15 cellular contexts compared by ENCODE assay signal in genomic region chr20:38001173-38001875, GRCh38. TPM values are rescaled to one million over a fixed set of nuclear protein-coding genes. Genes with fewer than 3 reads are reported as not detected.
A peak's percentile ranks its signal among the peaks of the same experiment; 100 is the strongest.
DNase-seq lines count a peak whose midpoint lies in the region; ATAC-seq lines count a peak whose summit lies in the region.
"Had no signal": no experiment of that assay in that cellular context is flagged by ENCODE, and none has a peak within 500 bp of the region (broad histone marks: within the 10 kb centered on the region; RNA-seq: fewer than 3 reads in every experiment).

No MANE protein-coding gene starts in this region.

- H3K27ac Mint-ChIP-seq in activated CD4-positive, alpha-beta memory T cell treated with anti-CD3 and anti-CD28 coated beads, Interleukin-2, amount 10 ng/mL, durations not matched to agents 7 days and 5 days: peak overlapping the region; percentile 21
- peak overlapping the region in 5 of 10 donors; percentile 22 to 64 (median 44) for H3K27ac Mint-ChIP-seq in naive thymus-derived CD8-positive, alpha-beta T cell

- CTCF ChIA-PET in activated CD4-positive, alpha-beta memory T cell treated with anti-CD3 and anti-CD28 coated beads, Interleukin-2, amount 10 ng/mL, durations not matched to agents 7 days and 5 days (lab: Charles Lee): no interaction called here

- POLR2A ChIA-PET in activated CD4-positive, alpha-beta memory T cell treated with anti-CD3 and anti-CD28 coated beads, Interleukin-2, amount 10 ng/mL, durations not matched to agents 7 days and 5 days (lab: Charles Lee): interaction anchor here (2.3 kb wide), 1 partner anchor 32 kb away, joined by 5 read pairs; the partner anchor contains the start of gene RPRD1B
- POLR2A ChIA-PET in naive thymus-derived CD8-positive, alpha-beta T cell (lab: Charles Lee): interaction anchor here (0.7 kb wide), 1 partner anchor 12 kb away, joined by 3 read pairs; no protein-coding TSS in a partner anchor

- in situ Hi-C loops in ACHN (cut with HindIII; ENCODE audit: low pct_ligation_motif_present, low pct_unique_long_range_greater_than_20kb, low sequenced_read_pairs): no loop called here

- peaks cover 26% of the 10 kb centered on the region for H3K4me1 Mint-ChIP-seq in activated CD4-positive, alpha-beta memory T cell treated with anti-CD3 and anti-CD28 coated beads, Interleukin-2, amount 10 ng/mL, durations not matched to agents 7 days and 5 days
- H3K4me1 Mint-ChIP-seq in naive thymus-derived CD8-positive, alpha-beta T cell: peaks cover 2 to 13% (median 9%) of the 10 kb centered on the region in 4 donors

- H3K27me3 Mint-ChIP-seq in activated CD4-positive, alpha-beta memory T cell treated with anti-CD3 and anti-CD28 coated beads, Interleukin-2, amount 10 ng/mL, durations not matched to agents 7 days and 5 days: no peaks in the 10 kb centered on the region
- H3K27me3 Mint-ChIP-seq in naive thymus-derived CD8-positive, alpha-beta T cell: no peaks in the 10 kb centered on the region

- peaks cover 55% of the 10 kb centered on the region for H3K36me3 Mint-ChIP-seq in activated CD4-positive, alpha-beta memory T cell treated with anti-CD3 and anti-CD28 coated beads, Interleukin-2, amount 10 ng/mL, durations not matched to agents 7 days and 5 days (ENCODE audit: low read depth)
- H3K36me3 Mint-ChIP-seq in naive thymus-derived CD8-positive, alpha-beta T cell: peaks cover 8 to 91% (median 26%) of the 10 kb centered on the region in 3 donors

- DNase-seq in ACHN (peak; percentile 37), ELR (ENCODE audit: low read depth) (peak; percentile 94), fibroblast of the conjunctiva (ENCODE audit: low read depth) (peak; percentile 41)
- DNase-seq in activated CD4-positive, alpha-beta memory T cell treated with anti-CD3 and anti-CD28 coated beads, Interleukin-2, amount 10 ng/mL, durations not matched to agents 7 days and 5 days: no peak
- DNase-seq in naive thymus-derived CD8-positive, alpha-beta T cell: no peak
- DNase-seq: cortex of kidney; hypothalamus; midbrain; NCI-H1105; NK-92 treated with Interleukin-12 subunit alpha and Interleukin-12 subunit beta, amount 100 ng/mL, for 24 hours; psoas muscle; SW 1271 had no signal

- H3K4me3 Mint-ChIP-seq in activated CD4-positive, alpha-beta memory T cell treated with anti-CD3 and anti-CD28 coated beads, Interleukin-2, amount 10 ng/mL, durations not matched to agents 7 days and 5 days: no peak overlapping the region
- H3K4me3 Mint-ChIP-seq in naive thymus-derived CD8-positive, alpha-beta T cell: no peak overlapping the region

- no peaks in the 10 kb centered on the region for H3K9me3 Mint-ChIP-seq in activated CD4-positive, alpha-beta memory T cell treated with anti-CD3 and anti-CD28 coated beads, Interleukin-2, amount 10 ng/mL, durations not matched to agents 7 days and 5 days
- H3K9me3 Mint-ChIP-seq in naive thymus-derived CD8-positive, alpha-beta T cell: no peaks in the 10 kb centered on the region

- ATAC-seq in HG02938 (IDR thresholded peaks at IDR 0.05; ENCODE audit: unreplicated experiment) (no peak), HG02885 (IDR thresholded peaks at IDR 0.05; ENCODE audit: poor library complexity, unreplicated experiment) (no peak), GM21737 (IDR thresholded peaks at IDR 0.05; ENCODE audit: unreplicated experiment) (no peak)
- ATAC-seq in naive thymus-derived CD8-positive, alpha-beta T cell: no peak

RNA-seq across cellular contexts. Expression of gene TTI1, which starts 31.9 kb away (rescaled TPM):
- total RNA-seq in activated CD4-positive, alpha-beta memory T cell treated with anti-CD3 and anti-CD28 coated beads, Interleukin-2, amount 10 ng/mL, durations not matched to agents 7 days and 5 days: 10 to 100 TPM; 21.7 to 23.1 TPM
- total RNA-seq in naive thymus-derived CD8-positive, alpha-beta T cell: 10 to 100 TPM; 25.9 to 27.1 TPM
- polyA plus RNA-seq in naive thymus-derived CD8-positive, alpha-beta T cell: 10 to 100 TPM; 10.0 to 15.3 (median 12.0) TPM

RNA-seq across cellular contexts. Expression of gene RPRD1B, which starts 32.2 kb away (rescaled TPM):
- total RNA-seq in activated CD4-positive, alpha-beta memory T cell treated with anti-CD3 and anti-CD28 coated beads, Interleukin-2, amount 10 ng/mL, durations not matched to agents 7 days and 5 days: 10 to 100 TPM; 27.6 to 33.2 TPM
- total RNA-seq in naive thymus-derived CD8-positive, alpha-beta T cell: 10 to 100 TPM; 41.9 to 48.1 TPM
- 1 to 10 TPM; 2.9 to 4.9 (median 4.0) TPM for polyA plus RNA-seq in naive thymus-derived CD8-positive, alpha-beta T cell

Comparison
In these comparisons a context has a peak if more than half of its experiments do, and no peak if none do; other contexts are left out.
1. DNase-seq: peak in ACHN (single experiment), ELR (single experiment) and fibroblast of the conjunctiva (single experiment); none in activated CD4-positive, alpha-beta memory T cell treated with anti-CD3 and anti-CD28 coated beads, Interleukin-2, amount 10 ng/mL, durations not matched to agents 7 days and 5 days (single experiment) and naive thymus-derived CD8-positive, alpha-beta T cell (0 of 10).